ENCODE assay signal across 1 cellular context in the genomic region with DNA sequence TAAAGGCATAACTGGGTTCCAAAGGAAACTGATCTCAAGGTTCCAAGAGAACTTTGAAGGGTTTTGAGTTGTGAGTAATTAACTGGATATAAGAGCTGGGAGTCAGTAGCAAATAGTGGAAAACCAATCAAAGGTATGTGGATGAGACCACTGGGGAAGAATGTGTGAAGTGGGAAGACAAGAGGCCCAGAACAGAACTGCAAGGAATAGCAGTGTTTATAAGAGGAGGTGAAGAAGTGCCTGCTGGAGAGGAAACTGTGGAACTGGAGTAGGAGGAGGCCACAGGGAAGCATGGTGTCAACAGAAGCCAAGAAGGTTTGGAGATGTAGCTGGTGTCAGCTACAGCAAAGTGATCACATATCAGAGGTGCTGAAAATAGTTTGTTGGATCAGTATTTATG.
TF ChIP-seq lines count a peak whose summit lies in the region.

No MANE protein-coding gene starts in this region.

TF ChIP-seq in IMR-90, 13 proteins besides CTCF, POLR2A, EP300 and RAD21 (continued from another document):
- TF ChIP-seq CHD1 (IDR thresholded peaks at IDR 0.05; ENCODE audit: low read depth, low read length) (no peak), MXI1 (IDR thresholded peaks at IDR 0.05; ENCODE audit: borderline replicate concordance, low read depth, low read length) (no peak), MAZ (IDR thresholded peaks at IDR 0.05; ENCODE audit: borderline replicate concordance, low read depth, low read length) (no peak), RCOR1 (IDR thresholded peaks at IDR 0.05; ENCODE audit: insufficient replicate concordance, low read length) (no peak), RFX5 (IDR thresholded peaks at IDR 0.05; ENCODE audit: low read depth, low read length) (no peak), FOS (IDR thresholded peaks at IDR 0.05; ENCODE audit: low read depth, low read length) (no peak), MAFK (IDR thresholded peaks at IDR 0.05; ENCODE audit: low read depth, low read length) (no peak), SMC3 (IDR thresholded peaks at IDR 0.05; ENCODE audit: low read depth, low read length) (no peak), NFE2L2 (IDR thresholded peaks at IDR 0.05; ENCODE audit: low read depth, low read length) (no peak)
- TF ChIP-seq, protein P1, sequence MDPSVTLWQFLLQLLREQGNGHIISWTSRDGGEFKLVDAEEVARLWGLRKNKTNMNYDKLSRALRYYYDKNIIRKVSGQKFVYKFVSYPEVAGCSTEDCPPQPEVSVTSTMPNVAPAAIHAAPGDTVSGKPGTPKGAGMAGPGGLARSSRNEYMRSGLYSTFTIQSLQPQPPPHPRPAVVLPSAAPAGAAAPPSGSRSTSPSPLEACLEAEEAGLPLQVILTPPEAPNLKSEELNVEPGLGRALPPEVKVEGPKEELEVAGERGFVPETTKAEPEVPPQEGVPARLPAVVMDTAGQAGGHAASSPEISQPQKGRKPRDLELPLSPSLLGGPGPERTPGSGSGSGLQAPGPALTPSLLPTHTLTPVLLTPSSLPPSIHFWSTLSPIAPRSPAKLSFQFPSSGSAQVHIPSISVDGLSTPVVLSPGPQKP (IDR thresholded peaks at IDR 0.05; ENCODE audit: borderline replicate concordance, low read depth, low read length) = no peak
- TF ChIP-seq, protein P2, sequence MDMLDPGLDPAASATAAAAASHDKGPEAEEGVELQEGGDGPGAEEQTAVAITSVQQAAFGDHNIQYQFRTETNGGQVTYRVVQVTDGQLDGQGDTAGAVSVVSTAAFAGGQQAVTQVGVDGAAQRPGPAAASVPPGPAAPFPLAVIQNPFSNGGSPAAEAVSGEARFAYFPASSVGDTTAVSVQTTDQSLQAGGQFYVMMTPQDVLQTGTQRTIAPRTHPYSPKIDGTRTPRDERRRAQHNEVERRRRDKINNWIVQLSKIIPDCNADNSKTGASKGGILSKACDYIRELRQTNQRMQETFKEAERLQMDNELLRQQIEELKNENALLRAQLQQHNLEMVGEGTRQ (IDR thresholded peaks at IDR 0.05; ENCODE audit: low read depth, low read length) = no peak
